ENCODE assay signal across 8 cellular contexts in the genomic region with DNA sequence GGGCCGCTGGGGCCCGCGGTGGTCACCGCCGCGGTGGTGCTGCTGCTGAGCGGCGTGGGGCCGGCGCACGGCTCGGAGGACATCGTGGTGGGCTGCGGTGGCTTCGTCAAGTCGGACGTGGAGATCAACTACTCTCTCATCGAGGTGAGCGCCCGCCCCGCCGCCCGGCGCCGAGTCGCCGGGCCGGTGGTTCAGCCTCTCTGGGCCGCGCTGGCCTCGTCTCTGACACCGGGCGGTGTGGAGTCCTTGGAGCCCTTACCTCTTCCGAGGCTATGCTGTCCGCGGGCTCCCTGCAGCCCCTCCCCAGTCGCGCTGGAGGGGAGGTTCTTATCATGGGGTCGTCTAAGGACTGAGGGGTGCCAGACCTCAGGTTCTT. TPM values are rescaled to one million over a fixed set of nuclear protein-coding genes. Genes with fewer than 3 reads are reported as not detected.
DNase-seq lines count a peak whose midpoint lies in the region; ATAC-seq and TF ChIP-seq lines count a peak whose summit lies in the region.
"Not testable (repeated sequence)": the region's sequence is repeated elsewhere in the genome, so short reads cannot be mapped to it uniquely, and the experiment has no call there.

No MANE protein-coding gene starts in this region.

- intact Hi-C loops in left lung (cut with DNase I): not testable (repeated sequence)

- CTCF ChIA-PET in T-cell (lab: Charles Lee): not testable (repeated sequence)

- not testable (repeated sequence) for H3K27me3 Mint-ChIP-seq in T-cell; central memory CD8-positive, alpha-beta T cell

- POLR2A ChIA-PET in T-cell (lab: Charles Lee): not testable (repeated sequence)

- TF ChIP-seq CTCF in left lung (IDR thresholded peaks at IDR 0.05): not testable (repeated sequence)

- not testable (repeated sequence) for H3K27me3 ChIP-seq in left lung

- H3K27ac Mint-ChIP-seq in T-cell; central memory CD8-positive, alpha-beta T cell (ENCODE audit: low read depth): not testable (repeated sequence)

- not testable (repeated sequence) for H3K36me3 ChIP-seq in left lung

- H3K4me1 Mint-ChIP-seq in T-cell; central memory CD8-positive, alpha-beta T cell: not testable (repeated sequence)

- H3K4me3 ChIP-seq in left lung: peak overlapping the region in 1 of 2 donors; percentile 23

- not testable (repeated sequence) for H3K9me3 ChIP-seq in left lung

- DNase-seq in T-cell; central memory CD8-positive, alpha-beta T cell (ENCODE audit: low spot score in 2 of 2); left lung; stimulated activated naive CD8-positive, alpha-beta T cell treated with anti-CD3 and anti-CD28 coated beads, Interleukin-15, Interleukin-2, amounts not matched to agents 100 U/mL and 50 U/mL, for 24 hours: not testable (repeated sequence)

- ATAC-seq in GM18498 (IDR thresholded peaks at IDR 0.05; ENCODE audit: unreplicated experiment): peak; percentile 48
- peak; percentile 41 for ATAC-seq in GM19455 (IDR thresholded peaks at IDR 0.05; ENCODE audit: unreplicated experiment)
- peak; percentile 39 for ATAC-seq in HG02759 (IDR thresholded peaks at IDR 0.05; ENCODE audit: unreplicated experiment)
- ATAC-seq in HG03342 (IDR thresholded peaks at IDR 0.05; ENCODE audit: unreplicated experiment): peak; percentile 36
- peak in 3 of 4 experiments; percentile 41 to 46 (median 44) for ATAC-seq in T-cell (replicated peaks in 1 of 4)
- ATAC-seq in central memory CD8-positive, alpha-beta T cell (replicated peaks; ENCODE audit: extremely low read depth, poor library complexity, severe bottlenecking): peak; percentile 41
- ATAC-seq in left lung: peak; percentile 60
- ATAC-seq in stimulated activated naive CD8-positive, alpha-beta T cell treated with anti-CD3 and anti-CD28 coated beads, Interleukin-15, Interleukin-2, amounts not matched to agents 100 U/mL and 50 U/mL, for 24 hours: peak; percentile 20

- not testable (repeated sequence) for H3K27ac ChIP-seq in left lung

- not testable (repeated sequence) for H3K4me3 Mint-ChIP-seq in T-cell
- peak overlapping the region; percentile 54 for H3K4me3 Mint-ChIP-seq in central memory CD8-positive, alpha-beta T cell

- not testable (repeated sequence) for H3K9me3 Mint-ChIP-seq in T-cell; central memory CD8-positive, alpha-beta T cell

- not testable (repeated sequence) for H3K36me3 Mint-ChIP-seq in T-cell; central memory CD8-positive, alpha-beta T cell (ENCODE audit: insufficient read depth)

- not testable (repeated sequence) for H3K4me1 ChIP-seq in left lung

RNA-seq across cellular contexts. Expression of gene NOMO1, which starts 0.3 kb away (rescaled TPM):
- total RNA-seq in T-cell (10 to 100 TPM; 32.5 to 38.4 (median 34.9) TPM), left lung (10 to 100 TPM; 88.6 to 96.5 TPM)
